9 cellular contexts compared by ENCODE assay signal in genomic region chr1:24966724-24967346, GRCh38. TPM values are rescaled to one million over a fixed set of nuclear protein-coding genes. Genes with fewer than 3 reads are reported as not detected.
DNase-seq lines count a peak whose midpoint lies in the region; ATAC-seq and TF ChIP-seq lines count a peak whose summit lies in the region.
"Had no signal": no experiment of that assay in that cellular context is flagged by ENCODE, and none has a peak within 500 bp of the region (broad histone marks: within the 10 kb centered on the region; RNA-seq: fewer than 3 reads in every experiment).

No MANE protein-coding gene starts in this region.

- DNase-seq in GM13977 (ENCODE audit: low spot score) (peak; percentile 81), T follicular helper cell (ENCODE audit: low read depth) (peak; percentile 27), astrocyte of the spinal cord (ENCODE audit: low read depth, low spot score) (peak; percentile 79), H7 (no peak), amniotic stem cell (lab: John Stamatoyannopoulos, UW) (no peak)
- peak; percentile 42 for DNase-seq in stimulated activated CD4-positive, alpha-beta T cell treated with anti-CD3 and anti-CD28 coated beads, Interleukin-2, amount 100 ng/mL, for 4 hours (ENCODE audit: low read depth)
- DNase-seq: caudate nucleus had no signal

- TF ChIP-seq CTCF in GM13977 (IDR thresholded peaks at IDR 0.05; ENCODE audit: extremely low read depth, insufficient read depth, missing control alignments) (no peak), astrocyte of the spinal cord (IDR thresholded peaks at IDR 0.05; ENCODE audit: low read depth, low read length) (no peak)

- H3K27me3 ChIP-seq in H7 (ENCODE audit: control insufficient read depth, insufficient read depth, low read length), result no peaks in the 10 kb centered on the region; the same call in 1 of the 2 replicates

- ATAC-seq in HG03342 (IDR thresholded peaks at IDR 0.05; ENCODE audit: unreplicated experiment) (no peak), HG03280 (IDR thresholded peaks at IDR 0.05; ENCODE audit: unreplicated experiment) (no peak)

- in situ Hi-C loops in GM13977 (cut with MboI; ENCODE audit: low pct_unique_long_range_greater_than_20kb, low sequenced_read_pairs, unreplicated experiment), result loop anchor here (10.0 kb wide), 1 partner anchor 58 kb away; no protein-coding TSS in a partner anchor
- in situ Hi-C loops in astrocyte of the spinal cord (cut with HindIII; ENCODE audit: low sequenced_read_pairs), result no loop called here

- no peaks in the 10 kb centered on the region for H3K36me3 ChIP-seq in H7 (replicated peaks; ENCODE audit: control insufficient read depth, insufficient read depth, low read length)

- no peak overlapping the region for H3K4me3 ChIP-seq in astrocyte of the spinal cord (ENCODE audit: low read depth, low read length)
- no peak overlapping the region for H3K4me3 ChIP-seq in H7 (ENCODE audit: insufficient read depth, low read depth, low read length)

RNA-seq across cellular contexts. Expression of gene RUNX3, which starts 36.8 kb away (rescaled TPM):
- 1.3 and 3.5 TPM in 2 replicates for total RNA-seq in H7 (2014; rRNA removed; shearing (Covaris generic))

Comparison
In these comparisons a context has a peak if more than half of its experiments do, and no peak if none do; other contexts are left out.
1. DNase-seq: peak in GM13977 (single experiment), T follicular helper cell (single experiment), astrocyte of the spinal cord (single experiment) and stimulated activated CD4-positive, alpha-beta T cell treated with anti-CD3 and anti-CD28 coated beads, Interleukin-2, amount 100 ng/mL, for 4 hours (single experiment); none in H7 (single experiment) and amniotic stem cell (single experiment).